Comparison of ENCODE assay signal across 13 cellular contexts in genomic region chr3:187913617-187914033, GRCh38.
DNase-seq lines count a peak whose midpoint lies in the region; ATAC-seq and TF ChIP-seq lines count a peak whose summit lies in the region.
"Had no signal": no experiment of that assay in that cellular context is flagged by ENCODE, and none has a peak within 500 bp of the region (broad histone marks: within the 10 kb centered on the region; RNA-seq: fewer than 3 reads in every experiment).

No MANE protein-coding gene starts in this region.

- DNase-seq in activated T-cell treated with anti-CD3 and anti-CD28 coated beads, Interleukin-2, amount 50 U/mL, for 72 hours: no peak
- DNase-seq in activated T-cell treated with anti-CD3 and anti-CD28 coated beads, Interleukin-2, amount 50 U/mL, for 24 hours: no peak
- DNase-seq in Panc1 (ENCODE audit: low read depth, low spot score): peak; percentile 57
- DNase-seq in fibroblast of peridontal ligament (ENCODE audit: extremely low read depth): peak; percentile 41
- no peak for DNase-seq in type B pancreatic cell (ENCODE audit: extremely low spot score, unreplicated experiment)
- no peak for DNase-seq in NCI-H82 treated with DMSO at 0.1 percent for 48 hours (lab: John Stamatoyannopoulos, UW; ENCODE audit: unreplicated experiment)
- DNase-seq in NOMO-1 treated with DMSO at 0.1 percent for 48 hours (lab: John Stamatoyannopoulos, UW; ENCODE audit: unreplicated experiment): no peak
- DNase-seq in activated naive CD4-positive, alpha-beta T cell treated with anti-CD3 and anti-CD28 coated beads, Interleukin-2, amount 50 U/mL, for 16 hours: no peak
- DNase-seq: activated CD4-positive, alpha-beta T cell treated with anti-CD3 and anti-CD28 coated beads, Interleukin-2, amount 50 U/mL, for 48 hours; anterior cingulate cortex; SHP77; spleen had no signal

- H3K9me3 ChIP-seq in Panc1 (ENCODE audit: control insufficient read depth, insufficient read depth, low read depth, low read length): no peaks in the 10 kb centered on the region
- H3K9me3 ChIP-seq: spleen had no signal

- peaks cover 0 to 2% of the 10 kb centered on the region in 2 donors for H3K36me3 Mint-ChIP-seq in activated T-cell treated with anti-CD3 and anti-CD28 coated beads, Interleukin-2, amount 50 U/mL, for 72 hours (ENCODE audit: insufficient read depth in 2 of 2)
- no peaks in the 10 kb centered on the region for H3K36me3 Mint-ChIP-seq in activated T-cell treated with anti-CD3 and anti-CD28 coated beads, Interleukin-2, amount 50 U/mL, for 24 hours (ENCODE audit: low read depth)
- no peaks in the 10 kb centered on the region for H3K36me3 Mint-ChIP-seq in type B pancreatic cell
- H3K36me3 Mint-ChIP-seq: stimulated activated memory B cell treated with anti-CD40 and anti-IgM and Interleukin-4, amounts not matched to agents 10 μg/mL and 1 μg/mL and 100 μg/mL, for 72 hours had no signal

- H3K27ac Mint-ChIP-seq in activated T-cell treated with anti-CD3 and anti-CD28 coated beads, Interleukin-2, amount 50 U/mL, for 72 hours: no peak overlapping the region
- H3K27ac Mint-ChIP-seq in activated T-cell treated with anti-CD3 and anti-CD28 coated beads, Interleukin-2, amount 50 U/mL, for 24 hours: no peak overlapping the region
- peak overlapping the region; percentile 7 for H3K27ac Mint-ChIP-seq in type B pancreatic cell
- H3K27ac Mint-ChIP-seq: stimulated activated memory B cell treated with anti-CD40 and anti-IgM and Interleukin-4, amounts not matched to agents 10 μg/mL and 1 μg/mL and 100 μg/mL, for 72 hours had no signal

- H3K4me1 ChIP-seq in Panc1 (ENCODE audit: control insufficient read depth, insufficient read depth, low read length): peaks cover 34% of the 10 kb centered on the region

- H3K27me3 Mint-ChIP-seq in activated T-cell treated with anti-CD3 and anti-CD28 coated beads, Interleukin-2, amount 50 U/mL, for 72 hours (ENCODE audit: low read depth): no peaks in the 10 kb centered on the region
- no peaks in the 10 kb centered on the region for H3K27me3 Mint-ChIP-seq in activated T-cell treated with anti-CD3 and anti-CD28 coated beads, Interleukin-2, amount 50 U/mL, for 24 hours
- H3K27me3 Mint-ChIP-seq in type B pancreatic cell: no peaks in the 10 kb centered on the region

- H3K36me3 ChIP-seq in Panc1 (ENCODE audit: control insufficient read depth, insufficient read depth, low read length): no peaks in the 10 kb centered on the region
- H3K36me3 ChIP-seq: spleen had no signal

- POLR2A ChIA-PET in Panc1 (lab: Charles Lee): no interaction called here

- H3K4me3 Mint-ChIP-seq in activated T-cell treated with anti-CD3 and anti-CD28 coated beads, Interleukin-2, amount 50 U/mL, for 72 hours: no peak overlapping the region
- no peak overlapping the region for H3K4me3 Mint-ChIP-seq in activated T-cell treated with anti-CD3 and anti-CD28 coated beads, Interleukin-2, amount 50 U/mL, for 24 hours
- no peak overlapping the region for H3K4me3 Mint-ChIP-seq in type B pancreatic cell
- H3K4me3 Mint-ChIP-seq: stimulated activated memory B cell treated with anti-CD40 and anti-IgM and Interleukin-4, amounts not matched to agents 10 μg/mL and 1 μg/mL and 100 μg/mL, for 72 hours had no signal

- no peaks in the 10 kb centered on the region for H3K27me3 ChIP-seq in Panc1 (ENCODE audit: control insufficient read depth, insufficient read depth, low read length)
- H3K27me3 ChIP-seq: spleen had no signal

- H3K27ac ChIP-seq in Panc1 (ENCODE audit: low read length): peak overlapping the region; percentile 94

- peaks cover 54% of the 10 kb centered on the region for H3K4me1 Mint-ChIP-seq in activated T-cell treated with anti-CD3 and anti-CD28 coated beads, Interleukin-2, amount 50 U/mL, for 72 hours (ENCODE audit: low read depth)
- peaks cover 50% of the 10 kb centered on the region for H3K4me1 Mint-ChIP-seq in activated T-cell treated with anti-CD3 and anti-CD28 coated beads, Interleukin-2, amount 50 U/mL, for 24 hours (ENCODE audit: low read depth)
- peaks cover 38% of the 10 kb centered on the region for H3K4me1 Mint-ChIP-seq in type B pancreatic cell (ENCODE audit: unreplicated experiment)

- peak; percentile 58 to 74 for ATAC-seq in activated T-cell treated with anti-CD3 and anti-CD28 coated beads, Interleukin-2, amount 50 U/mL, for 72 hours (replicated peaks in 1 of 2)
- ATAC-seq in Panc1: peak; percentile 91
- ATAC-seq: stimulated activated memory B cell treated with anti-CD40 and anti-IgM and Interleukin-4, amounts not matched to agents 10 μg/mL and 1 μg/mL and 100 μg/mL, for 72 hours had no signal

- no TSS peak for BruUV-seq in Panc1 (replicated peaks; lab: Mats Ljungman, UMichigan)

- TF ChIP-seq CTCF in Panc1 (IDR thresholded peaks at IDR 0.05): no peak
- TF ChIP-seq CTCF in type B pancreatic cell (conservative IDR thresholded peaks at IDR 0.05): no peak

- peaks cover 0 to 4% of the 10 kb centered on the region in 2 donors for H3K9me3 Mint-ChIP-seq in activated T-cell treated with anti-CD3 and anti-CD28 coated beads, Interleukin-2, amount 50 U/mL, for 72 hours
- H3K9me3 Mint-ChIP-seq in activated T-cell treated with anti-CD3 and anti-CD28 coated beads, Interleukin-2, amount 50 U/mL, for 24 hours: no peaks in the 10 kb centered on the region
- H3K9me3 Mint-ChIP-seq in type B pancreatic cell: no peaks in the 10 kb centered on the region
- H3K9me3 Mint-ChIP-seq: stimulated activated memory B cell treated with anti-CD40 and anti-IgM and Interleukin-4, amounts not matched to agents 10 μg/mL and 1 μg/mL and 100 μg/mL, for 72 hours had no signal

- H3K4me3 ChIP-seq in Panc1 (ENCODE audit: low read depth in 2 of 2, low read length in 2 of 2): no peak overlapping the region
- H3K4me3 ChIP-seq: spleen had no signal

- intact Hi-C loops in Panc1 (cut with micrococcal nuclease; ENCODE audit: unreplicated experiment): loop anchor here (5.0 kb wide), 1 partner anchor 166 kb away; the partner anchor contains the start of gene BCL6

- CTCF ChIA-PET in Panc1 (lab: Charles Lee): interaction anchor here (0.6 kb wide), 1 partner anchor 396 kb away, joined by 10 read pairs; no protein-coding TSS in a partner anchor

- in situ Hi-C loops in Panc1 (cut with HindIII; ENCODE audit: low pct_unique_long_range_greater_than_20kb, low sequenced_read_pairs): loop anchor here (10.0 kb wide), 1 partner anchor 169 kb away; the partner anchor contains the start of gene BCL6

Comparison
In these comparisons a context has a peak if more than half of its experiments do, and no peak if none do; other contexts are left out.
1. DNase-seq: peak in Panc1 (single experiment) and fibroblast of peridontal ligament (single experiment); none in activated T-cell treated with anti-CD3 and anti-CD28 coated beads, Interleukin-2, amount 50 U/mL, for 72 hours (0 of 2), activated T-cell treated with anti-CD3 and anti-CD28 coated beads, Interleukin-2, amount 50 U/mL, for 24 hours (single experiment), type B pancreatic cell (single experiment), NCI-H82 treated with DMSO at 0.1 percent for 48 hours (single experiment), NOMO-1 treated with DMSO at 0.1 percent for 48 hours (single experiment) and activated naive CD4-positive, alpha-beta T cell treated with anti-CD3 and anti-CD28 coated beads, Interleukin-2, amount 50 U/mL, for 16 hours (single experiment).